In the genomic region with DNA sequence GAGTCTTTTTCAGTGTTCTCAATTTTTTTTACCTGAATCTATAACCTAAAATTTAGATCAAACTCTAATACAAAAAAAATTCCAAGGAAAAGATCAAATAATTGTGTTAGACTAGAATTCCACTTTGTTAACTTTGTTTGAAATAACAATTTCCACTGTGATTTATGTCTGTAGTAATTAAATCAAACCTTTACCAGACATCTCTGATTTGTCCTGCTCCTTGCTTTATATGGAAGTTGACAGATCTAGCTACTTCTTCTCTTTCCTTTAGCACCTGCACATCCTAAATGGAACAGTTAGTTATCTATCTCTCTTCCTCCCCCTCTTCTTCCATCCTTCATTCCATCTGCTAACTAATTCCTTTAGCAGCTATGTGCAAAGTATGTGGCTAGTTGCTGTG, we compare ENCODE assay signal across 25 cellular contexts.
"Had no signal": no experiment of that assay in that cellular context is flagged by ENCODE, and none has a peak within 500 bp of the region (broad histone marks: within the 10 kb centered on the region; RNA-seq: fewer than 3 reads in every experiment).

No MANE protein-coding gene starts in this region.

- ATAC-seq: effector memory CD8-positive, alpha-beta T cell; esophagus mucosa; foreskin keratinocyte; gastrocnemius medialis; gastroesophageal sphincter; heart right ventricle had no signal

- H3K9me3 ChIP-seq: colonic mucosa, esophagus muscularis mucosa, esophagus squamous epithelium, gastrocnemius medialis, gastroesophageal sphincter, heart left ventricle had no signal

- H3K79me2 ChIP-seq: hepatocyte had no signal

- H3K36me3 ChIP-seq: colonic mucosa, esophagus muscularis mucosa, esophagus squamous epithelium, gastrocnemius medialis, gastroesophageal sphincter, heart left ventricle, heart right ventricle had no signal

- H3K27ac ChIP-seq: colonic mucosa, coronary artery, dorsolateral prefrontal cortex, epithelial cell of prostate, esophagus muscularis mucosa, esophagus squamous epithelium, foreskin keratinocyte, gastroesophageal sphincter, heart left ventricle, hepatocyte had no signal

- DNase-seq: colonic mucosa; cortex of kidney; dermis blood vessel endothelial cell; dorsolateral prefrontal cortex; effector CD4-positive, alpha-beta T cell; effector CD8-positive, alpha-beta T cell; effector memory CD4-positive, alpha-beta T cell; effector memory CD8-positive, alpha-beta T cell; endodermal cell; erythroblast; esophagus squamous epithelium; foreskin fibroblast; foreskin keratinocyte; foreskin melanocyte; gastrocnemius medialis; glutamatergic neuron; head of caudate nucleus; heart left ventricle; heart right ventricle had no signal

- H3K4me2 ChIP-seq: hepatocyte had no signal

- H3K4me1 ChIP-seq: colonic mucosa, foreskin keratinocyte had no signal

- H3K4me3 ChIP-seq: colonic mucosa, coronary artery, dorsolateral prefrontal cortex, esophagus muscularis mucosa, esophagus squamous epithelium, gastrocnemius medialis, gastroesophageal sphincter, heart left ventricle, heart right ventricle, hepatocyte had no signal

- H3K27me3 ChIP-seq: colonic mucosa, dorsolateral prefrontal cortex, esophagus muscularis mucosa, esophagus squamous epithelium, gastrocnemius medialis, gastroesophageal sphincter, heart left ventricle, heart right ventricle, hepatocyte had no signal

- H2AFZ ChIP-seq: hepatocyte had no signal
